In genomic region chr3:102673271-102674115, GRCh38 we compare ENCODE assay signal across 1 cellular context.
TF ChIP-seq lines count a peak whose summit lies in the region.

No MANE protein-coding gene starts in this region.

TF ChIP-seq in HCT116, 20 proteins besides CTCF, POLR2A, EP300 and RAD21 (continued from another document):
- no peak for TF ChIP-seq ATF3 (IDR thresholded peaks at IDR 0.05)
- TF ChIP-seq EZH2 (IDR thresholded peaks at IDR 0.05), result no peak
